1 cellular context compared by ENCODE assay signal in genomic region chr4:95540227-95540626, GRCh38.
A peak's percentile ranks its signal among the peaks of the same experiment; 100 is the strongest.
TF ChIP-seq lines count a peak whose summit lies in the region.

No MANE protein-coding gene starts in this region.

TF ChIP-seq in SK-N-SH, 30 proteins besides CTCF, POLR2A, EP300 and RAD21 (continued from another document):
- TF ChIP-seq SIN3A (IDR thresholded peaks at IDR 0.05; ENCODE audit: borderline replicate concordance, low read depth, low read length) (0 out of 2 replicates have a peak, but pooled peaks have one; percentile 43), MEF2A (IDR thresholded peaks at IDR 0.05; ENCODE audit: borderline replicate concordance, low read depth) (no peak), GATA2 (CRISPR knock-in tag; IDR thresholded peaks at IDR 0.05) (peak; percentile 68), YY1 (IDR thresholded peaks at IDR 0.05; ENCODE audit: low read depth) (no peak), PBX3 (IDR thresholded peaks at IDR 0.05) (peak; percentile 86), RFX5 (IDR thresholded peaks at IDR 0.05; ENCODE audit: low read length) (no peak), TCF12 (IDR thresholded peaks at IDR 0.05) (peak; percentile 86), JUND (IDR thresholded peaks at IDR 0.05) (0 out of 2 replicates have a peak, but pooled peaks have one; percentile 15), CHD2 (IDR thresholded peaks at IDR 0.05; ENCODE audit: low read length, partially characterized antibody) (peak; percentile 84), POLR2AphosphoS5 (IDR thresholded peaks at IDR 0.05; ENCODE audit: low read depth, low read length) (peak; percentile 67; the same call in 1 of the 2 replicates), MXI1 (IDR thresholded peaks at IDR 0.05; ENCODE audit: low read depth, low read length) (peak; percentile 71; the same call in 1 of the 2 replicates), TAF1 (IDR thresholded peaks at IDR 0.05; ENCODE audit: borderline replicate concordance, low read depth, low read length) (no peak; the same call in 1 of the 2 replicates), USF1 (IDR thresholded peaks at IDR 0.05; ENCODE audit: borderline replicate concordance, low read depth) (no peak), SMC3 (IDR thresholded peaks at IDR 0.05; ENCODE audit: low read depth, low read length) (no peak), TEAD4 (IDR thresholded peaks at IDR 0.05; ENCODE audit: borderline replicate concordance, insufficient read depth) (0 out of 2 replicates have a peak, but pooled peaks have one; percentile 39), ELF1 (IDR thresholded peaks at IDR 0.05) (no peak), FOSL2 (IDR thresholded peaks at IDR 0.05; ENCODE audit: borderline replicate concordance, low read depth) (no peak), RCOR1 (IDR thresholded peaks at IDR 0.05; ENCODE audit: low read length) (peak; percentile 45; the same call in 1 of the 2 replicates)
TF ChIP-seq in SK-N-SH: peak in this region for 11.
